In the genomic region with DNA sequence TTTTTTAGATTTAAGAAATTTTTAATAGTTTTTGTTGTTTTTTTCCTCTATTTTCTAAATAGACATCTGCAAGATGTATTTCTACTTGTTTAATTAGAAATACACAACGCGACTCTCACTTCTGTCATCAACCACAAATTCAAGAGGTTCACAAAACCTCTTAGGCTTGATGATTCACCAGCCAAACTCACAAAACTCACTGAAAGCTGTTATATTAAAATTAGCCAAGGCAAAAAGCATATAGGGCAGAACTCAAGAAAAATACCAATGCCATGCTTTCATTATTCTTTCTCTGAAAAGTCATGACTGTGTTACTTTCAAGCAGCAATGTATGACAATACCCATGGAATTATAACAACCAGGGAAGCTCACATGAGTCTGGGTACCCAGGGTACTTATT, we compare ENCODE assay signal across 35 cellular contexts.
DNase-seq lines count a peak whose midpoint lies in the region; ATAC-seq and TF ChIP-seq lines count a peak whose summit lies in the region.
"Had no signal": no experiment of that assay in that cellular context is flagged by ENCODE, and none has a peak within 500 bp of the region (broad histone marks: within the 10 kb centered on the region; RNA-seq: fewer than 3 reads in every experiment).

No MANE protein-coding gene starts in this region.

- no peaks in the 10 kb centered on the region for H3K27me3 ChIP-seq in left lung
- H3K27me3 ChIP-seq: testis had no signal

- no peak for ATAC-seq in stimulated activated naive B cell treated with anti-CD40 and anti-IgM and Interleukin-4, amounts not matched to agents 10 μg/mL and 1 μg/mL and 100 μg/mL, for 72 hours (replicated peaks)
- ATAC-seq in GM21786 (IDR thresholded peaks at IDR 0.05; ENCODE audit: unreplicated experiment) (no peak), left lung (no peak)
- ATAC-seq: effector memory CD8-positive, alpha-beta T cell; lower lobe of right lung; natural killer cell; Right ventricle myocardium inferior; SK-N-SH treated with all-trans-retinoic acid at 6 μM for 48 hours had no signal

- BruUV-seq in MCF 10A (replicated peaks; lab: Mats Ljungman, UMichigan), result no TSS peak

- H3K27me3 Mint-ChIP-seq in stimulated activated naive B cell treated with anti-CD40 and anti-IgM and Interleukin-4, amounts not matched to agents 10 μg/mL and 1 μg/mL and 100 μg/mL, for 72 hours, result no peaks in the 10 kb centered on the region
- H3K27me3 Mint-ChIP-seq in MCF 10A (ENCODE audit: insufficient read depth, unreplicated experiment), result no peaks in the 10 kb centered on the region
- H3K27me3 Mint-ChIP-seq: activated naive CD8-positive, alpha-beta T cell treated with anti-CD3 and anti-CD28 coated beads for 36 hours; CD4-positive, CD25-positive, alpha-beta regulatory T cell; effector memory CD8-positive, alpha-beta T cell; stimulated activated naive CD8-positive, alpha-beta T cell treated with anti-CD3 and anti-CD28 coated beads, Interleukin-15, Interleukin-2, amounts not matched to agents 100 ng/mL and 50 ng/mL, for 24 hours had no signal

- no peak overlapping the region for H3K4me3 Mint-ChIP-seq in stimulated activated naive B cell treated with anti-CD40 and anti-IgM and Interleukin-4, amounts not matched to agents 10 μg/mL and 1 μg/mL and 100 μg/mL, for 72 hours
- no peak overlapping the region for H3K4me3 Mint-ChIP-seq in MCF 10A (ENCODE audit: unreplicated experiment)
- H3K4me3 Mint-ChIP-seq: activated naive CD8-positive, alpha-beta T cell treated with anti-CD3 and anti-CD28 coated beads for 36 hours; CD4-positive, CD25-positive, alpha-beta regulatory T cell; effector memory CD8-positive, alpha-beta T cell; natural killer cell; stimulated activated naive CD8-positive, alpha-beta T cell treated with anti-CD3 and anti-CD28 coated beads, Interleukin-15, Interleukin-2, amounts not matched to agents 100 ng/mL and 50 ng/mL, for 24 hours; T-helper 1 cell treated with Interleukin-12 subunit alpha and Interleukin-12 subunit beta and Interleukin-4 antibody, amounts not matched to agents 30 μg/mL and 1 μg/mL, for 36 hours had no signal

- no peaks in the 10 kb centered on the region for H3K9me3 ChIP-seq in left lung
- H3K9me3 ChIP-seq: lower lobe of right lung, testis had no signal

- H3K4me1 ChIP-seq in left lung, result no peaks in the 10 kb centered on the region
- H3K4me1 ChIP-seq: lower lobe of right lung, testis had no signal

- CTCF ChIA-PET in MCF 10A (lab: Yijun Ruan, JAX), result no interaction called here

- H3K27ac ChIP-seq in left lung, result no peak overlapping the region
- H3K27ac ChIP-seq: KMS-11, lower lobe of right lung, skin epidermis, testis had no signal

- no peak overlapping the region for H3K4me3 ChIP-seq in left lung
- H3K4me3 ChIP-seq: lower lobe of right lung, skin epidermis, testis had no signal

- no peaks in the 10 kb centered on the region for H3K36me3 ChIP-seq in left lung
- H3K36me3 ChIP-seq: lower lobe of right lung had no signal

- H3K36me3 Mint-ChIP-seq in stimulated activated naive B cell treated with anti-CD40 and anti-IgM and Interleukin-4, amounts not matched to agents 10 μg/mL and 1 μg/mL and 100 μg/mL, for 72 hours, result no peaks in the 10 kb centered on the region
- no peaks in the 10 kb centered on the region for H3K36me3 Mint-ChIP-seq in MCF 10A (ENCODE audit: insufficient read depth, unreplicated experiment)
- H3K36me3 Mint-ChIP-seq: activated naive CD8-positive, alpha-beta T cell treated with anti-CD3 and anti-CD28 coated beads for 36 hours; CD4-positive, CD25-positive, alpha-beta regulatory T cell; natural killer cell had no signal

- H3K9me3 Mint-ChIP-seq in stimulated activated naive B cell treated with anti-CD40 and anti-IgM and Interleukin-4, amounts not matched to agents 10 μg/mL and 1 μg/mL and 100 μg/mL, for 72 hours, result no peaks in the 10 kb centered on the region
- no peaks in the 10 kb centered on the region for H3K9me3 Mint-ChIP-seq in MCF 10A (ENCODE audit: unreplicated experiment)
- H3K9me3 Mint-ChIP-seq: activated naive CD8-positive, alpha-beta T cell treated with anti-CD3 and anti-CD28 coated beads for 36 hours; stimulated activated naive CD8-positive, alpha-beta T cell treated with anti-CD3 and anti-CD28 coated beads, Interleukin-15, Interleukin-2, amounts not matched to agents 100 ng/mL and 50 ng/mL, for 24 hours; T-helper 1 cell treated with Interleukin-12 subunit alpha and Interleukin-12 subunit beta and Interleukin-4 antibody, amounts not matched to agents 30 μg/mL and 1 μg/mL, for 36 hours had no signal

- TF ChIP-seq CTCF in MCF 10A (IDR thresholded peaks at IDR 0.05; ENCODE audit: unreplicated experiment), result no peak
- TF ChIP-seq CTCF in left lung (IDR thresholded peaks at IDR 0.05), result no peak

- intact Hi-C loops in MCF 10A (cut with micrococcal nuclease) (no loop called here), left lung (cut with DNase I) (no loop called here)

- H3K27ac Mint-ChIP-seq in stimulated activated naive B cell treated with anti-CD40 and anti-IgM and Interleukin-4, amounts not matched to agents 10 μg/mL and 1 μg/mL and 100 μg/mL, for 72 hours, result no peak overlapping the region
- H3K27ac Mint-ChIP-seq in MCF 10A (ENCODE audit: low read depth, unreplicated experiment), result no peak overlapping the region
- H3K27ac Mint-ChIP-seq: activated naive CD8-positive, alpha-beta T cell treated with anti-CD3 and anti-CD28 coated beads for 36 hours; CD4-positive, CD25-positive, alpha-beta regulatory T cell; effector memory CD8-positive, alpha-beta T cell; natural killer cell; stimulated activated naive CD8-positive, alpha-beta T cell treated with anti-CD3 and anti-CD28 coated beads, Interleukin-15, Interleukin-2, amounts not matched to agents 100 ng/mL and 50 ng/mL, for 24 hours; T-helper 1 cell treated with Interleukin-12 subunit alpha and Interleukin-12 subunit beta and Interleukin-4 antibody, amounts not matched to agents 30 μg/mL and 1 μg/mL, for 36 hours had no signal

- POLR2A ChIA-PET in MCF 10A (lab: Yijun Ruan, JAX), result no interaction called here

- DNase-seq in A172 (ENCODE audit: low spot score) (peak; percentile 66), HS-5 (ENCODE audit: low read depth) (peak; percentile 30), astrocyte of the hippocampus (ENCODE audit: low read depth, low spot score) (peak; percentile 70), kidney glomerular epithelial cell (lab: John Stamatoyannopoulos, UW) (peak; percentile 12), MCF 10A (ENCODE audit: unreplicated experiment) (no peak), left lung (no peak)
- no peak for DNase-seq in stimulated activated naive B cell treated with anti-CD40 and anti-IgM and Interleukin-4, amounts not matched to agents 10 μg/mL and 1 μg/mL and 100 μg/mL, for 72 hours
- DNase-seq: 8988T; activated CD4-positive, alpha-beta T cell treated with anti-CD3 and anti-CD28 coated beads, Interleukin-2, amount 50 U/mL, for 1 hour; activated CD4-positive, CD25-positive, alpha-beta regulatory T cell; activated effector memory CD4-positive, alpha-beta T cell treated with anti-CD3 and anti-CD28 coated beads, Interleukin-2, amount 50 U/mL, for 16 hours; activated naive CD8-positive, alpha-beta T cell treated with anti-CD3 and anti-CD28 coated beads for 36 hours; activated T-cell treated with anti-CD3 and anti-CD28 coated beads, Interleukin-2, amount 50 U/mL, for 1 hour; aorta; Calu3; CD4-positive, CD25-positive, alpha-beta regulatory T cell; central memory CD4-positive, alpha-beta T cell; effector memory CD8-positive, alpha-beta T cell; erythroblast; head of caudate nucleus; lower lobe of right lung; natural killer cell; NCI-H1417 treated with DMSO at 0.1 percent for 48 hours; NCI-H2029 treated with DMSO at 0.1 percent for 48 hours; NCI-H526; NK-92 treated with Interleukin-12 subunit alpha and Interleukin-12 subunit beta, amount 100 ng/mL, for 24 hours; occipital lobe; testis had no signal

- no peaks in the 10 kb centered on the region for H3K4me1 Mint-ChIP-seq in stimulated activated naive B cell treated with anti-CD40 and anti-IgM and Interleukin-4, amounts not matched to agents 10 μg/mL and 1 μg/mL and 100 μg/mL, for 72 hours
- H3K4me1 Mint-ChIP-seq in MCF 10A (ENCODE audit: insufficient read depth, unreplicated experiment), result peaks cover 16% of the 10 kb centered on the region
- H3K4me1 Mint-ChIP-seq: activated naive CD8-positive, alpha-beta T cell treated with anti-CD3 and anti-CD28 coated beads for 36 hours; CD4-positive, CD25-positive, alpha-beta regulatory T cell; natural killer cell had no signal

Comparison
In these comparisons a context has a peak if more than half of its experiments do, and no peak if none do; other contexts are left out.
1. DNase-seq: peak in A172 (single experiment), HS-5 (single experiment), astrocyte of the hippocampus (single experiment) and kidney glomerular epithelial cell (single experiment); none in stimulated activated naive B cell treated with anti-CD40 and anti-IgM and Interleukin-4, amounts not matched to agents 10 μg/mL and 1 μg/mL and 100 μg/mL, for 72 hours (single experiment), MCF 10A (single experiment) and left lung (0 of 2).